Comparison of ENCODE assay signal across 16 cellular contexts in the genomic region with DNA sequence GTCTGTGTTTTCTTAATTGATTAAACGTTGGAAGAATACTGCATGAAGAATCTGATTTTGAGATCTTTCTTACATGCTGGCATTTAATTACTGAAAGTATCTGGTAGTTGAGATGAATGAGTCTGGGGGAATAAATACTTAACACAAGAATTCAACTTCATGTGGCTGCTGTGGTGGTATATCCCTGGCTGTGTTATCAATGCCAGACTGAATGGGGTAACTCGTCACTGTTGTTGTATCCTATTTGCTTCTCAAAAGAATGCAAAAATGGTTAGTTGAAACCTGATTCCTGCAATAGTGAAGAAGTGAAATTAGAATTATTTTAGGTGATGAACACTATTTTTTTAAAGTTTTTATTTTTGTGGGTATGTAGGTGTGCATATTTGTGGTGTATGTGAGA.
DNase-seq lines count a peak whose midpoint lies in the region; ATAC-seq and TF ChIP-seq lines count a peak whose summit lies in the region.
"Had no signal": no experiment of that assay in that cellular context is flagged by ENCODE, and none has a peak within 500 bp of the region (broad histone marks: within the 10 kb centered on the region; RNA-seq: fewer than 3 reads in every experiment).

No MANE protein-coding gene starts in this region.

- H2BK5ac ChIP-seq in H9 (ENCODE audit: insufficient read length, low read length): no peak overlapping the region
- H2BK5ac ChIP-seq in trophoblast cell (ENCODE audit: low read depth, low read length, poor library complexity): peak overlapping the region; percentile 89

- H3K27ac Mint-ChIP-seq in H9: peak overlapping the region; percentile 97 to 100 (median 99)
- no peak overlapping the region for H3K27ac Mint-ChIP-seq in activated naive CD8-positive, alpha-beta T cell treated with anti-CD3 and anti-CD28 coated beads, Interleukin-2, amount 50 U/mL, for 24 hours
- H3K27ac Mint-ChIP-seq: activated CD8-positive, alpha-beta memory T cell treated with anti-CD3 and anti-CD28 coated beads, Interleukin-2, amount 10 ng/mL, durations not matched to agents 7 days and 5 days; natural killer cell; stimulated activated naive CD8-positive, alpha-beta T cell treated with anti-CD3 and anti-CD28 coated beads, Interleukin-15, Interleukin-2, amounts not matched to agents 100 ng/mL and 50 ng/mL, for 24 hours had no signal

- H2AK5ac ChIP-seq in H9 (ENCODE audit: insufficient read length, low read length) (peak overlapping the region; percentile 26), trophoblast cell (ENCODE audit: low read length) (no peak overlapping the region)

- no peak for ATAC-seq in activated naive CD8-positive, alpha-beta T cell treated with anti-CD3 and anti-CD28 coated beads, Interleukin-2, amount 50 U/mL, for 24 hours
- ATAC-seq in GM21529 (IDR thresholded peaks at IDR 0.05; ENCODE audit: unreplicated experiment): no peak
- ATAC-seq: activated CD8-positive, alpha-beta memory T cell treated with anti-CD3 and anti-CD28 coated beads, Interleukin-2, amount 10 ng/mL, durations not matched to agents 7 days and 5 days; lower lobe of right lung; natural killer cell had no signal

- H3K4me3 ChIP-seq in adipocyte (ENCODE audit: low read length): no peak overlapping the region
- peak overlapping the region; percentile 12 for H3K4me3 ChIP-seq in iPS-15b (ENCODE audit: low read depth, low read length)
- H3K4me3 ChIP-seq in trophoblast cell (ENCODE audit: low read depth, low read length): no peak overlapping the region
- H3K4me3 ChIP-seq: lower lobe of right lung, right atrium auricular region, uterus had no signal

- no peak overlapping the region for H3K4ac ChIP-seq in H9 (ENCODE audit: low read depth, low read length)
- no peak overlapping the region for H3K4ac ChIP-seq in trophoblast cell (ENCODE audit: low read depth, low read length)

- no peaks in the 10 kb centered on the region for H3K9me3 ChIP-seq in H9 (ENCODE audit: control insufficient read depth, low read depth, low read length)
- H3K9me3 ChIP-seq in adipocyte (ENCODE audit: control insufficient read depth, low read length): no peaks in the 10 kb centered on the region
- no peaks in the 10 kb centered on the region for H3K9me3 ChIP-seq in iPS-15b (ENCODE audit: control insufficient read depth, insufficient read depth, low read length)
- H3K9me3 ChIP-seq in trophoblast cell (ENCODE audit: insufficient read depth, low read depth, low read length): no peaks in the 10 kb centered on the region
- H3K9me3 ChIP-seq: lower lobe of right lung, right atrium auricular region, uterus had no signal

- H3K18ac ChIP-seq in H9 (ENCODE audit: insufficient read length, low read depth, low read length) (no peak overlapping the region), trophoblast cell (ENCODE audit: low read length) (no peak overlapping the region)

- H3K23ac ChIP-seq in H9 (ENCODE audit: insufficient read length, low read depth, low read length) (no peak overlapping the region), trophoblast cell (ENCODE audit: low read length) (no peak overlapping the region)

- H3K36me3 Mint-ChIP-seq in H9 (ENCODE audit: insufficient read depth in 1 of 3, low read depth in 3 of 3): no peaks in the 10 kb centered on the region; a peak in 2 of 7 replicates
- no peaks in the 10 kb centered on the region for H3K36me3 Mint-ChIP-seq in activated naive CD8-positive, alpha-beta T cell treated with anti-CD3 and anti-CD28 coated beads, Interleukin-2, amount 50 U/mL, for 24 hours (ENCODE audit: low read depth)
- H3K36me3 Mint-ChIP-seq: activated CD8-positive, alpha-beta memory T cell treated with anti-CD3 and anti-CD28 coated beads, Interleukin-2, amount 10 ng/mL, durations not matched to agents 7 days and 5 days; natural killer cell had no signal

- H3K4me1 ChIP-seq in H9 (ENCODE audit: insufficient read depth, low read length): peaks cover 29% of the 10 kb centered on the region
- peaks cover 39% of the 10 kb centered on the region for H3K4me1 ChIP-seq in adipocyte (ENCODE audit: control insufficient read depth, insufficient read depth, low read length)
- H3K4me1 ChIP-seq in iPS-15b (ENCODE audit: control insufficient read depth, insufficient read depth, low read length): peaks cover 68% of the 10 kb centered on the region
- H3K4me1 ChIP-seq in trophoblast cell (ENCODE audit: control insufficient read depth in 1 of 2, insufficient read depth in 2 of 2, low read length in 2 of 2): peaks cover 14 to 24% of the 10 kb centered on the region in 2 experiments

- no peak overlapping the region for H2BK12ac ChIP-seq in H9 (ENCODE audit: insufficient read length, low read depth, low read length)
- H2BK12ac ChIP-seq in trophoblast cell (ENCODE audit: low read length): peak overlapping the region; percentile 47

- no peak overlapping the region for H2BK20ac ChIP-seq in H9 (ENCODE audit: low read depth, low read length, poor library complexity, severe bottlenecking)

- no peak for TF ChIP-seq CTCF in H9 (conservative IDR thresholded peaks at IDR 0.05)

- no peaks in the 10 kb centered on the region for H3K9me3 Mint-ChIP-seq in H9
- H3K9me3 Mint-ChIP-seq in activated naive CD8-positive, alpha-beta T cell treated with anti-CD3 and anti-CD28 coated beads, Interleukin-2, amount 50 U/mL, for 24 hours: no peaks in the 10 kb centered on the region
- H3K9me3 Mint-ChIP-seq: natural killer cell; stimulated activated naive CD8-positive, alpha-beta T cell treated with anti-CD3 and anti-CD28 coated beads, Interleukin-15, Interleukin-2, amounts not matched to agents 100 ng/mL and 50 ng/mL, for 24 hours had no signal

- H3K56ac ChIP-seq in H9 (ENCODE audit: insufficient read length, low read depth, low read length): no peak overlapping the region

- H4K91ac ChIP-seq in H9 (ENCODE audit: insufficient read length, low read depth, low read length) (no peak overlapping the region), trophoblast cell (ENCODE audit: low read depth, low read length) (peak overlapping the region; percentile 70)

- H3T11ph ChIP-seq in H9 (ENCODE audit: low read length): no peak overlapping the region

- WGBS in H9 (ENCODE audit: extremely low coverage, insufficient read length, low lambda C conversion rate): no CpG with 5 or more reads among the region's 2 CpGs
- no CpG with 5 or more reads among the region's 2 CpGs for WGBS in trophoblast cell (ENCODE audit: extremely low coverage, insufficient coverage, insufficient read length)

- no peak overlapping the region for H2BK15ac ChIP-seq in H9 (ENCODE audit: low read depth, low read length)

- H3K14ac ChIP-seq in H9 (ENCODE audit: insufficient read depth, low read length) (peak overlapping the region; percentile 23; the same call in 1 of the 2 replicates), trophoblast cell (ENCODE audit: low read length) (no peak overlapping the region)

- H2BK120ac ChIP-seq in H9 (ENCODE audit: low read depth, low read length, poor library complexity, severe bottlenecking) (no peak overlapping the region), trophoblast cell (ENCODE audit: insufficient read depth, low read length, poor library complexity) (peak overlapping the region; percentile 95)

- H3K79me2 ChIP-seq in H9 (ENCODE audit: insufficient read depth, low read length) (no peaks in the 10 kb centered on the region; the same call in 1 of the 2 replicates), trophoblast cell (ENCODE audit: control insufficient read depth, insufficient read depth, low read length, poor library complexity) (no peaks in the 10 kb centered on the region)

- H4K20me1 ChIP-seq in H9 (ENCODE audit: control insufficient read depth, insufficient read depth, insufficient read length): no peaks in the 10 kb centered on the region

- H3K9ac ChIP-seq in H9 (ENCODE audit: extremely low read depth, insufficient read length, low read length) (no peak overlapping the region), adipocyte (ENCODE audit: low read length) (peak overlapping the region; percentile 40), iPS-15b (ENCODE audit: low read depth, low read length) (peak overlapping the region; percentile 28), trophoblast cell (ENCODE audit: low read length) (no peak overlapping the region)

- H4K5ac ChIP-seq in H9 (ENCODE audit: insufficient read length, low read depth, low read length): peak overlapping the region; percentile 6

- H3K36me3 ChIP-seq in adipocyte (ENCODE audit: control insufficient read depth, insufficient read depth, low read length, severe bottlenecking) (no peaks in the 10 kb centered on the region), iPS-15b (ENCODE audit: control insufficient read depth, insufficient read depth, low read length) (no peaks in the 10 kb centered on the region), trophoblast cell (ENCODE audit: control insufficient read depth in 1 of 2, insufficient read depth in 2 of 2, low read length in 2 of 2) (no peaks in the 10 kb centered on the region)
- H3K36me3 ChIP-seq: lower lobe of right lung, right atrium auricular region, uterus had no signal

- DNase-seq in H9 (no peak), adipocyte (ENCODE audit: low read depth) (peak; percentile 23), trophoblast cell (no peak), NCI-H345 treated with DMSO at 0.1 percent for 48 hours (lab: John Stamatoyannopoulos, UW; ENCODE audit: unreplicated experiment) (no peak), NCI-H146 treated with DMSO at 0.1 percent for 48 hours (lab: John Stamatoyannopoulos, UW; ENCODE audit: unreplicated experiment) (no peak)
- DNase-seq in activated naive CD8-positive, alpha-beta T cell treated with anti-CD3 and anti-CD28 coated beads, Interleukin-2, amount 50 U/mL, for 24 hours: no peak
- DNase-seq: activated CD8-positive, alpha-beta memory T cell treated with anti-CD3 and anti-CD28 coated beads, Interleukin-2, amount 10 ng/mL, durations not matched to agents 7 days and 5 days; lower lobe of right lung; natural killer cell; NCI-H187 treated with DMSO at 0.1 percent for 48 hours; NCI-H446 treated with DMSO at 0.1 percent for 48 hours; uterus had no signal

- H3K4me1 Mint-ChIP-seq in H9: peaks cover 83% of the 10 kb centered on the region in 2 experiments
- no peaks in the 10 kb centered on the region for H3K4me1 Mint-ChIP-seq in activated naive CD8-positive, alpha-beta T cell treated with anti-CD3 and anti-CD28 coated beads, Interleukin-2, amount 50 U/mL, for 24 hours
- H3K4me1 Mint-ChIP-seq: activated CD8-positive, alpha-beta memory T cell treated with anti-CD3 and anti-CD28 coated beads, Interleukin-2, amount 10 ng/mL, durations not matched to agents 7 days and 5 days had no signal

- H3K27me3 ChIP-seq in H9 (ENCODE audit: insufficient read depth, low read length): no peaks in the 10 kb centered on the region
- no peaks in the 10 kb centered on the region for H3K27me3 ChIP-seq in adipocyte (replicated peaks; ENCODE audit: control insufficient read depth, insufficient read depth, low read length)
- no peaks in the 10 kb centered on the region for H3K27me3 ChIP-seq in iPS-15b (ENCODE audit: control insufficient read depth, insufficient read depth, low read length)
- H3K27me3 ChIP-seq in trophoblast cell (ENCODE audit: insufficient read depth, low read length): no peaks in the 10 kb centered on the region
- H3K27me3 ChIP-seq: right atrium auricular region, uterus had no signal

- no peak overlapping the region for H2AFZ ChIP-seq in H9 (ENCODE audit: low read length)
- no peak overlapping the region for H2AFZ ChIP-seq in trophoblast cell (ENCODE audit: insufficient read depth, low read length, poor library complexity)

- H3K23me2 ChIP-seq in H9 (ENCODE audit: insufficient read length, low read depth, low read length, poor library complexity, severe bottlenecking): no peaks in the 10 kb centered on the region

- no peak overlapping the region for H4K12ac ChIP-seq in trophoblast cell (ENCODE audit: low read depth, low read length)

- H3K4me3 Mint-ChIP-seq in H9: peak overlapping the region; percentile 41 to 66
- no peak overlapping the region for H3K4me3 Mint-ChIP-seq in activated naive CD8-positive, alpha-beta T cell treated with anti-CD3 and anti-CD28 coated beads, Interleukin-2, amount 50 U/mL, for 24 hours
- H3K4me3 Mint-ChIP-seq: activated CD8-positive, alpha-beta memory T cell treated with anti-CD3 and anti-CD28 coated beads, Interleukin-2, amount 10 ng/mL, durations not matched to agents 7 days and 5 days; natural killer cell; stimulated activated naive CD8-positive, alpha-beta T cell treated with anti-CD3 and anti-CD28 coated beads, Interleukin-15, Interleukin-2, amounts not matched to agents 100 ng/mL and 50 ng/mL, for 24 hours had no signal

- no peaks in the 10 kb centered on the region for H3K27me3 Mint-ChIP-seq in H9 (ENCODE audit: low read depth)
- H3K27me3 Mint-ChIP-seq in activated naive CD8-positive, alpha-beta T cell treated with anti-CD3 and anti-CD28 coated beads, Interleukin-2, amount 50 U/mL, for 24 hours: peaks cover 27% of the 10 kb centered on the region

- H3K27ac ChIP-seq in H9 (ENCODE audit: insufficient read length, low read depth, low read length) (peak overlapping the region; percentile 100), trophoblast cell (ENCODE audit: low read depth, low read length) (peak overlapping the region; percentile 87)
- H3K27ac ChIP-seq: lower lobe of right lung, right atrium auricular region, uterus had no signal

- H4K8ac ChIP-seq in H9 (replicated peaks; ENCODE audit: insufficient read length, low read depth, low read length) (no peak overlapping the region), trophoblast cell (ENCODE audit: low read depth, low read length) (no peak overlapping the region)

- H3K4me2 ChIP-seq in H9 (ENCODE audit: insufficient read depth, insufficient read length, low read length) (peak overlapping the region; percentile 29), trophoblast cell (ENCODE audit: low read length) (peak overlapping the region; percentile 5)

- H3K79me1 ChIP-seq in H9 (ENCODE audit: insufficient read depth, low read depth, low read length, poor library complexity, severe bottlenecking) (no peaks in the 10 kb centered on the region), trophoblast cell (ENCODE audit: low read length) (peaks cover 13% of the 10 kb centered on the region)

Comparison
In these comparisons a context has a peak if more than half of its experiments do, and no peak if none do; other contexts are left out.
1. H3K9ac ChIP-seq: peak in adipocyte (single experiment) and iPS-15b (single experiment); none in H9 (single experiment) and trophoblast cell (single experiment).